In the genomic region with DNA sequence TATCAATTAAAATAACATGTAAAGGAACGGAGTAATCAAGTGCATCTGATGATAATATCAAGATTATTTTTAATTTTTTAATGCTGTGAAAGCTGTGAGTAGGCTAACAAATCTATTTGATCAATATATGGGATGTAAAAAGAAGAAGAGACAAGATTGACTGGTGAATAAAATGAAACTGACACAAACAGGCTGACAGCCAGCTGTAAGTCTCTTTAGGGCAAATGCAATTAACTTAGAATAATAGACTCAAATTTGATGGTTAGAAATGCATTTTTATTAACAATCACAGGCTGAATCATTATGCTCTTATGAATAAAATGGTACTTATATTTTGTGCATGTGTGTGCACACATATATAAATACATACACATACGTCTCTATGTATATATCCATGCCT, we compare ENCODE assay signal across 5 cellular contexts.
"Had no signal": no experiment of that assay in that cellular context is flagged by ENCODE, and none has a peak within 500 bp of the region (broad histone marks: within the 10 kb centered on the region; RNA-seq: fewer than 3 reads in every experiment).

No MANE protein-coding gene starts in this region.

- DNase-seq: H9, HCEC 1CT had no signal

- H3K4me3 ChIP-seq: GM23338 had no signal

- ATAC-seq: GM23338, HepG2 had no signal

- H3K4me2 ChIP-seq: GM23338 had no signal

- H2AFZ ChIP-seq: GM23338 had no signal

- H3K27ac ChIP-seq: HL-60 had no signal
